In genomic region chr2:218754781-218755180, GRCh38 we compare ENCODE assay signal across 23 cellular contexts. TPM values are rescaled to one million over a fixed set of nuclear protein-coding genes. Genes with fewer than 3 reads are reported as not detected.
DNase-seq lines count a peak whose midpoint lies in the region; ATAC-seq, FAIRE-seq and TF ChIP-seq lines count a peak whose summit lies in the region.
"Had no signal": no experiment of that assay in that cellular context is flagged by ENCODE, and none has a peak within 500 bp of the region (broad histone marks: within the 10 kb centered on the region; RNA-seq: fewer than 3 reads in every experiment).

No MANE protein-coding gene starts in this region.

- peak overlapping the region; percentile 96 for H3K27ac ChIP-seq in HepG2 (ENCODE audit: extremely low read length, insufficient read depth, low read length)
- peak overlapping the region; percentile 40 for H3K27ac ChIP-seq in neutrophil
- H3K27ac ChIP-seq: A549; BLaER1 treated with 17β-estradiol and CSF1 and Interleukin-3, amounts not matched to agents 10 nM and 100 nM had no signal

- in situ Hi-C loops in HepG2 (cut with HindIII; ENCODE audit: extremely low pct_ligation_motif_present, low pct_unique_long_range_greater_than_20kb): no loop called here

- no peak for TF ChIP-seq POLR2A in GM12892 (IDR thresholded peaks at IDR 0.05; ENCODE audit: low read depth, low read length)
- no peak for TF ChIP-seq POLR2A in HepG2 (IDR thresholded peaks at IDR 0.05; ENCODE audit: insufficient read depth in 1 of 2, low read depth in 2 of 2, low read length in 2 of 2)

- peak overlapping the region; percentile 83 for H3K4me2 ChIP-seq in HepG2 (ENCODE audit: low read depth, low read length)
- H3K4me2 ChIP-seq: A549 had no signal

- H3K4me3 ChIP-seq in HepG2 (replicated peaks in 1 of 3; ENCODE audit: insufficient read depth in 1 of 3, low read depth in 2 of 3, low read length in 3 of 3) (peak overlapping the region in 1 of 3 experiments; percentile 51; a peak in 2 of 6 replicates), neutrophil (ENCODE audit: low read depth in 1 of 2, low read length in 1 of 2) (no peak overlapping the region)
- H3K4me3 ChIP-seq: A549; BLaER1 treated with 17β-estradiol and CSF1 and Interleukin-3, amounts not matched to agents 10 nM and 100 nM; HAP-1 had no signal

- no peak for DNase-seq in GM12892 (ENCODE audit: insufficient read length)
- DNase-seq in HepG2 (ENCODE audit: low spot score): no peak
- DNase-seq in stimulated activated CD4-positive, alpha-beta T cell treated with anti-CD3 and anti-CD28 coated beads, Interleukin-1b, Interleukin-23, amount 100 ng/mL, for 48 hours: no peak
- DNase-seq in activated effector memory CD4-positive, alpha-beta T cell treated with anti-CD3 and anti-CD28 coated beads, Interleukin-2, amount 50 U/mL, for 16 hours: no peak
- DNase-seq: 8988T; ACHN; AML-193; BE2C; CD4-positive, alpha-beta memory T cell; COR-L47; DMS153; DND-41; GDM1; GOT3; HFFc6 had no signal

- H3K79me2 ChIP-seq in HepG2 (ENCODE audit: insufficient read depth, low read length): peaks cover 3% of the 10 kb centered on the region

- peaks cover 28% of the 10 kb centered on the region for H3K4me1 Mint-ChIP-seq in dendritic cell treated with granulocyte-macrophage colony-stimulating factor and Interleukin-4, amounts not matched to agents 40 ng/mL and 50 ng/mL, for 4 days (ENCODE audit: low read depth)
- H3K4me1 Mint-ChIP-seq: CD4-positive, alpha-beta memory T cell had no signal

- no peak overlapping the region for H2AFZ ChIP-seq in HepG2 (ENCODE audit: low read length)

- TF ChIP-seq CTCF in HepG2 (CRISPR knock-in tag; IDR thresholded peaks at IDR 0.05) (no peak), neutrophil (IDR thresholded peaks at IDR 0.05) (no peak)

- peak overlapping the region; percentile 40 for H3K27ac Mint-ChIP-seq in dendritic cell treated with granulocyte-macrophage colony-stimulating factor and Interleukin-4, amounts not matched to agents 40 ng/mL and 50 ng/mL, for 4 days
- H3K27ac Mint-ChIP-seq: CD4-positive, alpha-beta memory T cell; HFFc6 had no signal

- CTCF ChIA-PET in HepG2 (lab: Yijun Ruan, JAX; ENCODE audit: low intra/inter-chr PET ratio, low total read pairs): interaction anchor here (1.0 kb wide), 1 partner anchor 27 kb away, joined by 4 read pairs; no protein-coding TSS in a partner anchor

- H3K27me3 ChIP-seq in HepG2 (ENCODE audit: control insufficient read depth in 1 of 2, insufficient read depth in 2 of 2, low read length in 2 of 2) (no peaks in the 10 kb centered on the region), neutrophil (no peaks in the 10 kb centered on the region)
- H3K27me3 ChIP-seq: BE2C; BLaER1 treated with 17β-estradiol and CSF1 and Interleukin-3, amounts not matched to agents 10 nM and 100 nM had no signal

- H3K9ac ChIP-seq in HepG2 (ENCODE audit: insufficient read depth, low read depth, low read length): peak overlapping the region; percentile 75
- H3K9ac ChIP-seq: BLaER1 treated with 17β-estradiol and CSF1 and Interleukin-3, amounts not matched to agents 10 nM and 100 nM had no signal

- no peak for TF ChIP-seq RAD21 in HepG2 (CRISPR knock-in tag; IDR thresholded peaks at IDR 0.05)

- ATAC-seq in HepG2: no peak
- no peak for ATAC-seq in HG03045 (IDR thresholded peaks at IDR 0.05; ENCODE audit: unreplicated experiment)
- ATAC-seq: A549 had no signal

- POLR2A ChIA-PET in HepG2 (lab: Yijun Ruan, JAX): interaction anchor here (0.5 to 8.6 kb wide), 14 partner anchors 9 to 471 kb away, joined by 3 to 218 read pairs (median 4); partner anchors contain the start of genes CYP27A1, RNF25, STK36 and TTLL4

- peaks cover 95% of the 10 kb centered on the region for H3K4me1 ChIP-seq in HepG2 (ENCODE audit: insufficient read depth, low read length)
- H3K4me1 ChIP-seq in neutrophil (ENCODE audit: control insufficient read depth in 1 of 2, insufficient read depth in 1 of 2, low read depth in 1 of 2, low read length in 1 of 2): peaks cover 8 to 16% of the 10 kb centered on the region in 2 experiments
- H3K4me1 ChIP-seq: A549, BE2C had no signal

- peaks cover 77% of the 10 kb centered on the region for H3K36me3 Mint-ChIP-seq in dendritic cell treated with granulocyte-macrophage colony-stimulating factor and Interleukin-4, amounts not matched to agents 40 ng/mL and 50 ng/mL, for 4 days (ENCODE audit: low read depth)

- TF ChIP-seq EP300 in HepG2 (IDR thresholded peaks at IDR 0.05; ENCODE audit: low read depth in 2 of 2, low read length in 2 of 2): no peak
- no peak for TF ChIP-seq EP300 in HepG2 (CRISPR knock-in tag; IDR thresholded peaks at IDR 0.05; ENCODE audit: borderline replicate concordance)

- no peaks in the 10 kb centered on the region for H3K9me3 Mint-ChIP-seq in dendritic cell treated with granulocyte-macrophage colony-stimulating factor and Interleukin-4, amounts not matched to agents 40 ng/mL and 50 ng/mL, for 4 days
- H3K9me3 Mint-ChIP-seq: CD4-positive, alpha-beta memory T cell; HFFc6 had no signal

- no peaks in the 10 kb centered on the region for H4K20me1 ChIP-seq in HepG2 (ENCODE audit: insufficient read depth, low read length)

- FAIRE-seq in GM12892 (lab: Jason Lieb, UNC) (peak; percentile 9), HepG2 (lab: Jason Lieb, UNC) (no peak)
- FAIRE-seq: A549, GM12891, H54 had no signal

- H3K9me3 ChIP-seq in HepG2 (ENCODE audit: low read length) (no peaks in the 10 kb centered on the region), neutrophil (no peaks in the 10 kb centered on the region)
- H3K9me3 ChIP-seq: A549; BE2C; BLaER1 treated with 17β-estradiol and CSF1 and Interleukin-3, amounts not matched to agents 10 nM and 100 nM; HAP-1 had no signal

- WGBS in HepG2 (ENCODE audit: low lambda C conversion rate): 63% methylated on average over 7 of the region's 7 CpGs

- H3K36me3 ChIP-seq in HepG2 (replicated peaks in 1 of 2; ENCODE audit: control insufficient read depth in 1 of 2, insufficient read depth in 2 of 2, low read length in 2 of 2) (peaks cover 24 to 45% of the 10 kb centered on the region in 2 experiments), neutrophil (peaks cover 32% of the 10 kb centered on the region)

- BruUV-seq in HepG2 (replicated peaks; lab: Mats Ljungman, UMichigan): no TSS peak

- no peaks in the 10 kb centered on the region for H3K27me3 Mint-ChIP-seq in dendritic cell treated with granulocyte-macrophage colony-stimulating factor and Interleukin-4, amounts not matched to agents 40 ng/mL and 50 ng/mL, for 4 days
- H3K27me3 Mint-ChIP-seq: CD4-positive, alpha-beta memory T cell had no signal

- intact Hi-C loops in dendritic cell treated with granulocyte-macrophage colony-stimulating factor and Interleukin-4, amounts not matched to agents 40 ng/mL and 50 ng/mL, for 4 days (cut with micrococcal nuclease): no loop called here
- intact Hi-C loops in HepG2 (cut with micrococcal nuclease; ENCODE audit: unreplicated experiment): loop anchor here (1.0 to 2.0 kb wide), 5 partner anchors 8 to 52 kb away; partner anchors contain the start of genes CYP27A1 and TTLL4

- H3K4me3 Mint-ChIP-seq in dendritic cell treated with granulocyte-macrophage colony-stimulating factor and Interleukin-4, amounts not matched to agents 40 ng/mL and 50 ng/mL, for 4 days: no peak overlapping the region
- H3K4me3 Mint-ChIP-seq: CD4-positive, alpha-beta memory T cell; HFFc6 had no signal

RNA-seq across cellular contexts. Expression of gene CYP27A1, which starts 27.2 kb away (rescaled TPM):
- 0.55 TPM for polyA plus RNA-seq in GM12892 (2012; ENCODE audit: missing spikeins)
- total RNA-seq in HepG2 (2016; rRNA removed; fragmentation: Illumina TruSeq; extraction: Trizol): 106 and 157 TPM in 2 replicates
- total RNA-seq in HepG2 (2016; cell fraction: cytosol; rRNA removed; fragmentation: Illumina TruSeq; extraction: Trizol; ENCODE audit: low read depth): 29.2 and 32.0 TPM in 2 replicates
- 92.9 and 157 TPM in 2 replicates for total RNA-seq in HepG2 (2016; cell fraction: insoluble cytoplasmic fraction; rRNA removed; fragmentation: Illumina TruSeq; extraction: Trizol)
- total RNA-seq in HepG2 (2016; cell fraction: membrane; rRNA removed; fragmentation: Illumina TruSeq; extraction: Trizol): 59.2 and 68.0 TPM in 2 replicates
- total RNA-seq in HepG2 (2016; cell fraction: nucleus; rRNA removed; fragmentation: Illumina TruSeq; extraction: Trizol): 124 and 147 TPM in 2 replicates
- polyA plus RNA-seq in HepG2 (2011; rRNA removed): 266 and 314 TPM in 2 replicates
- polyA plus RNA-seq in HepG2 (2011; cell fraction: cytosol; rRNA removed): 327 and 396 TPM in 2 replicates
- 158 and 203 TPM in 2 replicates for polyA plus RNA-seq in HepG2 (2011; cell fraction: nucleus; rRNA removed)
- polyA plus RNA-seq in HepG2 (2012): 154 and 189 TPM in 2 replicates
- polyA plus RNA-seq in HepG2 (2016; cell fraction: cytosol; fragmentation: Illumina TruSeq; extraction: Trizol; ENCODE audit: low read depth): 34.9 and 39.0 TPM in 2 replicates
- 90.8 and 107 TPM in 2 replicates for polyA plus RNA-seq in HepG2 (2016; cell fraction: insoluble cytoplasmic fraction; fragmentation: Illumina TruSeq; extraction: Trizol; ENCODE audit: low read depth)
- 49.2 and 51.3 TPM in 2 replicates for polyA plus RNA-seq in HepG2 (2016; cell fraction: membrane; fragmentation: Illumina TruSeq; extraction: Trizol; ENCODE audit: low read depth)
- polyA plus RNA-seq in HepG2 (2016; cell fraction: nucleus; fragmentation: Illumina TruSeq; extraction: Trizol; ENCODE audit: insufficient read depth, low read depth): 203 and 207 TPM in 2 replicates
- polyA minus RNA-seq in HepG2 (2011; rRNA and poly(A)+ RNA removed; ENCODE audit: low replicate concordance): 399 TPM in 1 of 2 replicates, not detected in the other
- 113 and 138 TPM in 2 replicates for polyA minus RNA-seq in HepG2 (2011; cell fraction: cytosol; rRNA and poly(A)+ RNA removed)
- polyA minus RNA-seq in HepG2 (2011; cell fraction: nucleus; rRNA and poly(A)+ RNA removed): 86.3 and 96.4 TPM in 2 replicates

RNA-seq across cellular contexts. Expression of gene TTLL4, which starts 44.1 kb away (rescaled TPM):
- polyA plus RNA-seq in GM12892 (2012; ENCODE audit: missing spikeins): 25.5 TPM
- 77.5 and 78.0 TPM in 2 replicates for total RNA-seq in HepG2 (2016; rRNA removed; fragmentation: Illumina TruSeq; extraction: Trizol)
- 26.9 and 32.1 TPM in 2 replicates for total RNA-seq in HepG2 (2016; cell fraction: cytosol; rRNA removed; fragmentation: Illumina TruSeq; extraction: Trizol; ENCODE audit: low read depth)
- 64.0 and 77.3 TPM in 2 replicates for total RNA-seq in HepG2 (2016; cell fraction: insoluble cytoplasmic fraction; rRNA removed; fragmentation: Illumina TruSeq; extraction: Trizol)
- 48.8 and 53.6 TPM in 2 replicates for total RNA-seq in HepG2 (2016; cell fraction: membrane; rRNA removed; fragmentation: Illumina TruSeq; extraction: Trizol)
- 76.4 and 96.7 TPM in 2 replicates for total RNA-seq in HepG2 (2016; cell fraction: nucleus; rRNA removed; fragmentation: Illumina TruSeq; extraction: Trizol)
- polyA plus RNA-seq in HepG2 (2011; rRNA removed): 84.6 and 85.5 TPM in 2 replicates
- polyA plus RNA-seq in HepG2 (2011; cell fraction: cytosol; rRNA removed): 56.8 and 57.9 TPM in 2 replicates
- 188 and 192 TPM in 2 replicates for polyA plus RNA-seq in HepG2 (2011; cell fraction: nucleus; rRNA removed)
- polyA plus RNA-seq in HepG2 (2012): 71.9 and 80.9 TPM in 2 replicates
- polyA plus RNA-seq in HepG2 (2016; cell fraction: cytosol; fragmentation: Illumina TruSeq; extraction: Trizol; ENCODE audit: low read depth): 15.6 and 16.8 TPM in 2 replicates
- 85.9 and 98.6 TPM in 2 replicates for polyA plus RNA-seq in HepG2 (2016; cell fraction: insoluble cytoplasmic fraction; fragmentation: Illumina TruSeq; extraction: Trizol; ENCODE audit: low read depth)
- polyA plus RNA-seq in HepG2 (2016; cell fraction: membrane; fragmentation: Illumina TruSeq; extraction: Trizol; ENCODE audit: low read depth): 41.6 and 46.1 TPM in 2 replicates
- 172 and 200 TPM in 2 replicates for polyA plus RNA-seq in HepG2 (2016; cell fraction: nucleus; fragmentation: Illumina TruSeq; extraction: Trizol; ENCODE audit: insufficient read depth, low read depth)
- polyA minus RNA-seq in HepG2 (2011; rRNA and poly(A)+ RNA removed; ENCODE audit: low replicate concordance): 60.1 and 174 TPM in 2 replicates
- 43.8 and 44.1 TPM in 2 replicates for polyA minus RNA-seq in HepG2 (2011; cell fraction: cytosol; rRNA and poly(A)+ RNA removed)
- 158 and 170 TPM in 2 replicates for polyA minus RNA-seq in HepG2 (2011; cell fraction: nucleus; rRNA and poly(A)+ RNA removed)
